ENCODE assay signal across 4 cellular contexts in the genomic region with DNA sequence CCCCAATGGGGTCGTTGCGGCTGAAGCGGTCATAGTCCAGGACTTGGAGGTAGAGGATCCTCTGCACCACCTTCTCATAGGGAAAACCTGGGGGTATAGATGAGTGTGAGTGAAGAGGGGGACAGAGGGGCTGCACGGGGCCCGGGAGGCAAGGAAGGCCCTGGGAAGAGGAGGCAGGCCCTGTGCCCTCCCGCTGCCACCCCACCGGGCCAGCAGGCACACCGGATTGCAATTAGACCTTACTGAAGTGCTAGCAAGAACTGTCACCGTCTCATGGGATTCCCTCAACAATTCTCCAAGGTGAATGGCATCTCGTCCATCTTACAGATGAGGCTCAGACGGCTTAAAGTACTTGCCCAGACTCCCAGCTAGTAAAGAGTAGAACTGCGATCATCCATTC. TPM values are rescaled to one million over a fixed set of nuclear protein-coding genes. Genes with fewer than 3 reads are reported as not detected.
"Had no signal": no experiment of that assay in that cellular context is flagged by ENCODE, and none has a peak within 500 bp of the region (broad histone marks: within the 10 kb centered on the region; RNA-seq: fewer than 3 reads in every experiment).

No MANE protein-coding gene starts in this region.

- DNase-seq: H9, HCEC 1CT, IMR-90 had no signal

- ATAC-seq: GM23338 had no signal

- H3K27ac Mint-ChIP-seq: GM23338, H9 had no signal

- H3K9me3 Mint-ChIP-seq: GM23338, H9 had no signal

- H3K4me3 Mint-ChIP-seq: GM23338, H9 had no signal

- H3K4me3 ChIP-seq: GM23338 had no signal

RNA-seq across cellular contexts. Expression of gene LRRC10B, which starts 15.9 kb away (rescaled TPM):
- total RNA-seq: IMR-90 had no signal
